9 cellular contexts compared by ENCODE assay signal in the genomic region with DNA sequence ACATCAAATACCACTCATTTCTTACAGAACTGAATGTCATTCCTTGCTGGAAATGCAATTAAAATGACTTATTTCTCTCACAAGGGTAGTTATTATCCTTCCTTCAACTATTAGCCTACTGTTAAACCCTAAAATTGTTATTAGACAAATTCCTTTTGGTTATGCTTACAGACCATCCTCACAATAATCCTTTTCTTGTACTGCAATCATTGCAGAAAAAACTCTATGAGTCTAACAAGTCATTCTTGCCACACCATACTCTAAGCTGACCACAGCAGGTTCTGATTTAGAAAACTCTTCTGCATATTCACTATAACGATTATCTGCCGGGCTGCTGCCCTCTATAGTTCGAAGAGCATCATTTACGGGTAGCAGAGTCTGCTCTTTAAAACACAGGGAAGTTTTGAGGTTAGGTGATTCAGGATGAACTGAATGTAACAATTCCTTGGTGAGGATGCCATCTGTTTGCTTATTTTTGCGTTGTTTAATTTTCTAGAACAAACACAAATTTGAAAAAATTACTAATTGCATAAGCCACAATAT. TPM values are rescaled to one million over a fixed set of nuclear protein-coding genes. Genes with fewer than 3 reads are reported as not detected.
DNase-seq lines count a peak whose midpoint lies in the region; ATAC-seq and TF ChIP-seq lines count a peak whose summit lies in the region.
"Had no signal": no experiment of that assay in that cellular context is flagged by ENCODE, and none has a peak within 500 bp of the region (broad histone marks: within the 10 kb centered on the region; RNA-seq: fewer than 3 reads in every experiment).

No MANE protein-coding gene starts in this region.

- H3K4me1 ChIP-seq in adipocyte (ENCODE audit: control insufficient read depth, insufficient read depth, low read length), result peaks cover 8% of the 10 kb centered on the region
- H3K4me1 ChIP-seq in lower lobe of right lung, result peaks cover 8% of the 10 kb centered on the region
- H3K4me1 ChIP-seq: body of pancreas had no signal

- H3K9ac ChIP-seq in adipocyte (ENCODE audit: low read length), result no peak overlapping the region

- H3K36me3 Mint-ChIP-seq in stimulated activated naive CD8-positive, alpha-beta T cell treated with anti-CD3 and anti-CD28 coated beads, Interleukin-15, Interleukin-2, amounts not matched to agents 100 ng/mL and 50 ng/mL, for 24 hours (ENCODE audit: low read depth), result peaks cover 46% of the 10 kb centered on the region

- ATAC-seq in stimulated activated naive CD8-positive, alpha-beta T cell treated with anti-CD3 and anti-CD28 coated beads, Interleukin-15, amount 100 ng/mL, for 72 hours, result no peak
- ATAC-seq in lower lobe of right lung, result peak in 1 of 2 donors; percentile 54
- ATAC-seq: body of pancreas had no signal

- H3K27me3 ChIP-seq in HL-60 (ENCODE audit: insufficient read depth, poor library complexity, severe bottlenecking) (no peaks in the 10 kb centered on the region), adipocyte (replicated peaks; ENCODE audit: control insufficient read depth, insufficient read depth, low read length) (no peaks in the 10 kb centered on the region), lower lobe of right lung (ENCODE audit: low read depth) (no peaks in the 10 kb centered on the region)
- H3K27me3 ChIP-seq: body of pancreas had no signal

- H3K27me3 Mint-ChIP-seq in stimulated activated naive CD8-positive, alpha-beta T cell treated with anti-CD3 and anti-CD28 coated beads, Interleukin-15, Interleukin-2, amounts not matched to agents 100 ng/mL and 50 ng/mL, for 24 hours, result no peaks in the 10 kb centered on the region
- H3K27me3 Mint-ChIP-seq in stimulated activated naive CD8-positive, alpha-beta T cell treated with anti-CD3 and anti-CD28 coated beads, Interleukin-15, amount 100 ng/mL, for 72 hours, result no peaks in the 10 kb centered on the region

- no peaks in the 10 kb centered on the region for H3K9me3 Mint-ChIP-seq in stimulated activated naive CD8-positive, alpha-beta T cell treated with anti-CD3 and anti-CD28 coated beads, Interleukin-15, Interleukin-2, amounts not matched to agents 100 ng/mL and 50 ng/mL, for 24 hours
- no peaks in the 10 kb centered on the region for H3K9me3 Mint-ChIP-seq in stimulated activated naive CD8-positive, alpha-beta T cell treated with anti-CD3 and anti-CD28 coated beads, Interleukin-15, amount 100 ng/mL, for 72 hours

- no peak overlapping the region for H3K4me3 Mint-ChIP-seq in stimulated activated naive CD8-positive, alpha-beta T cell treated with anti-CD3 and anti-CD28 coated beads, Interleukin-15, Interleukin-2, amounts not matched to agents 100 ng/mL and 50 ng/mL, for 24 hours
- no peak overlapping the region for H3K4me3 Mint-ChIP-seq in stimulated activated naive CD8-positive, alpha-beta T cell treated with anti-CD3 and anti-CD28 coated beads, Interleukin-15, amount 100 ng/mL, for 72 hours

- DNase-seq in stimulated activated naive CD8-positive, alpha-beta T cell treated with anti-CD3 and anti-CD28 coated beads, Interleukin-15, amount 100 ng/mL, for 72 hours, result no peak
- DNase-seq in HL-60 (ENCODE audit: low read depth in 1 of 2, low spot score in 1 of 2) (peak; percentile 51 to 63), adipocyte (ENCODE audit: low read depth) (peak; percentile 68), lower lobe of right lung (no peak), SK-N-DZ (ENCODE audit: low spot score) (no peak)
- DNase-seq in activated CD8-positive, alpha-beta memory T cell treated with anti-CD3 and anti-CD28 coated beads for 24 hours, result no peak
- DNase-seq in stimulated activated naive CD4-positive, alpha-beta T cell treated with Interleukin-2 at 50 U/mL for 16 hours (lab: John Stamatoyannopoulos, UW), result no peak

- no peaks in the 10 kb centered on the region for H3K9me3 ChIP-seq in adipocyte (ENCODE audit: control insufficient read depth, low read length)
- H3K9me3 ChIP-seq in lower lobe of right lung, result no peaks in the 10 kb centered on the region
- H3K9me3 ChIP-seq: body of pancreas had no signal

- H3K4me3 ChIP-seq in HL-60 (replicated peaks; ENCODE audit: insufficient read depth, low read length) (no peak overlapping the region), adipocyte (ENCODE audit: low read length) (no peak overlapping the region), lower lobe of right lung (no peak overlapping the region)
- H3K4me3 ChIP-seq: body of pancreas had no signal

- peak overlapping the region; percentile 23 for H3K27ac Mint-ChIP-seq in stimulated activated naive CD8-positive, alpha-beta T cell treated with anti-CD3 and anti-CD28 coated beads, Interleukin-15, Interleukin-2, amounts not matched to agents 100 ng/mL and 50 ng/mL, for 24 hours
- no peak overlapping the region for H3K27ac Mint-ChIP-seq in stimulated activated naive CD8-positive, alpha-beta T cell treated with anti-CD3 and anti-CD28 coated beads, Interleukin-15, amount 100 ng/mL, for 72 hours

- intact Hi-C loops in lower lobe of right lung (cut with DNase I), result no loop called here

- H3K4me1 Mint-ChIP-seq in stimulated activated naive CD8-positive, alpha-beta T cell treated with anti-CD3 and anti-CD28 coated beads, Interleukin-15, Interleukin-2, amounts not matched to agents 100 ng/mL and 50 ng/mL, for 24 hours (ENCODE audit: low read depth), result no peaks in the 10 kb centered on the region
- no peaks in the 10 kb centered on the region for H3K4me1 Mint-ChIP-seq in stimulated activated naive CD8-positive, alpha-beta T cell treated with anti-CD3 and anti-CD28 coated beads, Interleukin-15, amount 100 ng/mL, for 72 hours

- TF ChIP-seq CTCF in HL-60 (IDR thresholded peaks at IDR 0.05; ENCODE audit: insufficient read depth, low read length), result peak; percentile 43
- TF ChIP-seq CTCF in lower lobe of right lung (IDR thresholded peaks at IDR 0.05), result peak; percentile 18

- H3K36me3 ChIP-seq in adipocyte (ENCODE audit: control insufficient read depth, insufficient read depth, low read length, severe bottlenecking), result peaks cover 41% of the 10 kb centered on the region
- peaks cover 65% of the 10 kb centered on the region for H3K36me3 ChIP-seq in lower lobe of right lung

- H3K27ac ChIP-seq in HL-60 (replicated peaks), result no peak overlapping the region
- H3K27ac ChIP-seq in lower lobe of right lung, result no peak overlapping the region
- H3K27ac ChIP-seq: body of pancreas had no signal

RNA-seq across cellular contexts. Expression of gene MTMR6, which starts 38.2 kb away (rescaled TPM):
- 19.8 TPM for total RNA-seq in lower lobe of right lung
- polyA plus RNA-seq in SK-N-DZ (2014; cell fraction: cytosol; rRNA removed), result 25.1 and 25.8 TPM in 2 replicates
- 11.9 and 15.0 TPM in 2 replicates for polyA plus RNA-seq in SK-N-DZ (2014; cell fraction: nucleus; rRNA removed)

RNA-seq across cellular contexts. Expression of gene NUP58, which starts 52.4 kb away (rescaled TPM):
- total RNA-seq in lower lobe of right lung, result 57.7 TPM
- polyA plus RNA-seq in SK-N-DZ (2014; cell fraction: cytosol; rRNA removed), result 92.0 and 108 TPM in 2 replicates
- polyA plus RNA-seq in SK-N-DZ (2014; cell fraction: nucleus; rRNA removed), result 56.6 and 58.6 TPM in 2 replicates

Comparison
In these comparisons a context has a peak if more than half of its experiments do, and no peak if none do; other contexts are left out.
1. DNase-seq: peak in HL-60 (2 of 2) and adipocyte (single experiment); none in stimulated activated naive CD8-positive, alpha-beta T cell treated with anti-CD3 and anti-CD28 coated beads, Interleukin-15, amount 100 ng/mL, for 72 hours (0 of 2), lower lobe of right lung (single experiment), SK-N-DZ (single experiment), activated CD8-positive, alpha-beta memory T cell treated with anti-CD3 and anti-CD28 coated beads for 24 hours (single experiment) and stimulated activated naive CD4-positive, alpha-beta T cell treated with Interleukin-2 at 50 U/mL for 16 hours (single experiment).